1 cellular context compared by ENCODE assay signal in the genomic region with DNA sequence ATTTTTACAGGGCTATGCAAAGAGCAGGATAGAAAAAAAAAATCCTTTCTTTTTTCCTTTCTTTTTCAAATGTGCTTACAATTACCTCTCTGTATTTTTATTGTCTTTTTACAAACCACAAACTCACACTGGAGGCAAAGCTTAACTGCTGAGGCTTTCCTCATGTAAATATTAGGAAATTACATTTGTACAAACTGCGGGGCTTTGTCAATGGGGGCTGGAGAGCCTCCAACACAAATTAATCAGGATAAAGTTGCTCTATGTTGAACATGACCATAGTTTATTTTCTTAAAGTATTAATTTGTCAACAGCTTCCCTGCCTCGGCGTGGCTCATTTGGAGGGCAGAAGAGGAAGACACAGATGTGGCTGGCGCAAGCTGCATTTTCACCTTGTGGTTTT.
TF ChIP-seq lines count a peak whose summit lies in the region.

No MANE protein-coding gene starts in this region.

TF ChIP-seq in H1, 55 proteins besides CTCF, POLR2A, EP300 and RAD21:
- TF ChIP-seq KDM1A (IDR thresholded peaks at IDR 0.05; ENCODE audit: borderline replicate concordance, low read length) (no peak), JUND (IDR thresholded peaks at IDR 0.05; ENCODE audit: low read length) (no peak), CREB1 (IDR thresholded peaks at IDR 0.05) (no peak), SP4 (IDR thresholded peaks at IDR 0.05; ENCODE audit: low read length) (no peak), KDM4A (IDR thresholded peaks at IDR 0.05; ENCODE audit: low read depth, low read length, severe bottlenecking) (no peak), SUZ12 (IDR thresholded peaks at IDR 0.05; ENCODE audit: low read length) (no peak), BACH1 (IDR thresholded peaks at IDR 0.05; ENCODE audit: low read length) (no peak)
- TF ChIP-seq, protein P1, sequence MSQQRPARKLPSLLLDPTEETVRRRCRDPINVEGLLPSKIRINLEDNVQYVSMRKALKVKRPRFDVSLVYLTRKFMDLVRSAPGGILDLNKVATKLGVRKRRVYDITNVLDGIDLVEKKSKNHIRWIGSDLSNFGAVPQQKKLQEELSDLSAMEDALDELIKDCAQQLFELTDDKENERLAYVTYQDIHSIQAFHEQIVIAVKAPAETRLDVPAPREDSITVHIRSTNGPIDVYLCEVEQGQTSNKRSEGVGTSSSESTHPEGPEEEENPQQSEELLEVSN (IDR thresholded peaks at IDR 0.05) = no peak
